In genomic region chr6:29319931-29320330, GRCh38 we compare ENCODE assay signal across 38 cellular contexts. TPM values are rescaled to one million over a fixed set of nuclear protein-coding genes. Genes with fewer than 3 reads are reported as not detected.
"Had no signal": no experiment of that assay in that cellular context is flagged by ENCODE, and none has a peak within 500 bp of the region (broad histone marks: within the 10 kb centered on the region; RNA-seq: fewer than 3 reads in every experiment).

No MANE protein-coding gene starts in this region.

- H3K27ac ChIP-seq: adrenal gland, body of pancreas, brain microvascular endothelial cell, breast epithelium, VCaP had no signal

- H3K36me3 ChIP-seq: adrenal gland, brain microvascular endothelial cell, breast epithelium had no signal

- H3K9me3 ChIP-seq: adrenal gland, body of pancreas, breast epithelium had no signal

- ATAC-seq: activated CD8-positive, alpha-beta T cell treated with anti-CD3 and anti-CD28 coated beads for 36 hours; activated naive CD4-positive, alpha-beta T cell treated with anti-CD3 and anti-CD28 coated beads, Interleukin-2, amount 50 U/mL, for 72 hours; activated T-cell treated with anti-CD3 and anti-CD28 coated beads, Interleukin-2, amount 50 U/mL, for 4 hours; activated T-cell treated with anti-CD3 and anti-CD28 coated beads, Interleukin-2, amount 50 U/mL, for 72 hours; activated T-helper 17 cell treated with anti-CD3 and anti-CD28 coated beads, Interleukin-2, amount 50 U/mL, for 72 hours; body of pancreas had no signal

- H3K27me3 ChIP-seq: adrenal gland, body of pancreas, brain microvascular endothelial cell, breast epithelium had no signal

- H3K4me3 ChIP-seq: adrenal gland, body of pancreas, breast epithelium had no signal

- H3K4me1 ChIP-seq: adrenal gland, body of pancreas, breast epithelium had no signal

- DNase-seq: activated B cell treated with CpG ODN at 0.5 μM for 24 hours; activated CD4-positive, alpha-beta memory T cell treated with anti-CD3 and anti-CD28 coated beads for 36 hours; activated CD4-positive, alpha-beta T cell treated with anti-CD3 and anti-CD28 coated beads for 4 hours; activated CD4-positive, alpha-beta T cell treated with anti-CD3 and anti-CD28 coated beads, Interleukin-2, amount 10 ng/mL, durations not matched to agents 24 days and 14 days; activated CD4-positive, alpha-beta T cell treated with anti-CD3 and anti-CD28 coated beads, Interleukin-2, amount 50 U/mL, for 1 hour; activated CD4-positive, alpha-beta T cell treated with anti-CD3 and anti-CD28 coated beads, Interleukin-2, amount 50 U/mL, for 4 hours; activated CD4-positive, CD25-positive, alpha-beta regulatory T cell treated with anti-CD3 and anti-CD28 coated beads, Interleukin-2, amount 50 U/mL, for 72 hours; activated CD8-positive, alpha-beta memory T cell treated with anti-CD3 and anti-CD28 coated beads, Interleukin-2, amount 50 U/mL, for 4 hours; activated CD8-positive, alpha-beta T cell treated with anti-CD3 and anti-CD28 coated beads for 36 hours; activated effector memory CD4-positive, alpha-beta T cell treated with anti-CD3 and anti-CD28 coated beads, Interleukin-2, amount 50 U/mL, for 16 hours; activated gamma-delta T cell treated with Interleukin-2 at 50 U/mL for 16 hours; activated naive CD4-positive, alpha-beta T cell; activated naive CD4-positive, alpha-beta T cell treated with anti-CD3 and anti-CD28 coated beads for 36 hours; activated naive CD4-positive, alpha-beta T cell treated with anti-CD3 and anti-CD28 coated beads, Interleukin-2, amount 50 U/mL, for 16 hours; activated naive CD8-positive, alpha-beta T cell treated with anti-CD3 and anti-CD28 coated beads for 36 hours; activated T-cell treated with anti-CD3 and anti-CD28 coated beads for 4 hours; activated T-cell treated with anti-CD3 and anti-CD28 coated beads, Interleukin-2, amount 50 U/mL, for 1 hour; activated T-cell treated with anti-CD3 and anti-CD28 coated beads, Interleukin-2, amount 50 U/mL, for 4 hours; activated T-cell treated with anti-CD3 and anti-CD28 coated beads, Interleukin-2, amount 50 U/mL, for 72 hours; adrenal gland; amniotic stem cell; aorta; body of pancreas; brain microvascular endothelial cell; central memory CD4-positive, alpha-beta T cell; T-helper 1 cell; T-helper 2 cell; T-helper 9 cell had no signal

- FAIRE-seq: astrocyte, TTC549 had no signal

RNA-seq across cellular contexts. Expression of gene OR14J1, which starts 18.4 kb away (rescaled TPM):
- total RNA-seq: activated B cell treated with CpG ODN at 0.5 μM for 24 hours; activated CD4-positive, alpha-beta memory T cell treated with anti-CD3 and anti-CD28 coated beads for 36 hours; activated CD4-positive, alpha-beta T cell treated with anti-CD3 and anti-CD28 coated beads, Interleukin-2, amount 10 ng/mL, durations not matched to agents 24 days and 14 days; activated CD8-positive, alpha-beta memory T cell treated with anti-CD3 and anti-CD28 coated beads for 36 hours; activated CD8-positive, alpha-beta T cell treated with anti-CD3 and anti-CD28 coated beads for 36 hours; activated naive CD4-positive, alpha-beta T cell treated with anti-CD3 and anti-CD28 coated beads for 36 hours; activated naive CD4-positive, alpha-beta T cell treated with anti-CD3 and anti-CD28 coated beads, Interleukin-2, amount 50 U/mL, for 72 hours; activated naive CD8-positive, alpha-beta T cell treated with anti-CD3 and anti-CD28 coated beads for 36 hours; activated T-cell treated with anti-CD3 and anti-CD28 coated beads, Interleukin-2, amount 50 U/mL, for 4 hours; activated T-cell treated with anti-CD3 and anti-CD28 coated beads, Interleukin-2, amount 50 U/mL, for 72 hours; activated T-helper 1 cell treated with anti-CD3 and anti-CD28 coated beads, Interleukin-12 subunit alpha, Interleukin-12 subunit beta, Interleukin-2, Interleukin-4 antibody, amounts not matched to agents 30 ng/mL and 10 ng/mL and 1 ng/mL, durations not matched to agents 14 hours and 24 hours and 36 hours; activated T-helper 17 cell treated with anti-CD3 and anti-CD28 coated beads, Interleukin-2, amount 50 U/mL, for 72 hours; adrenal gland; aorta; astrocyte; body of pancreas; breast epithelium; cardiac septum had no signal
- polyA plus RNA-seq: adrenal gland, aorta had no signal

RNA-seq across cellular contexts. Expression of gene OR5V1, which starts 48.7 kb away (rescaled TPM):
- total RNA-seq: activated B cell treated with CpG ODN at 0.5 μM for 24 hours; activated CD4-positive, alpha-beta memory T cell treated with anti-CD3 and anti-CD28 coated beads for 36 hours; activated CD4-positive, alpha-beta T cell treated with anti-CD3 and anti-CD28 coated beads, Interleukin-2, amount 10 ng/mL, durations not matched to agents 24 days and 14 days; activated CD8-positive, alpha-beta memory T cell treated with anti-CD3 and anti-CD28 coated beads for 36 hours; activated CD8-positive, alpha-beta T cell treated with anti-CD3 and anti-CD28 coated beads for 36 hours; activated naive CD4-positive, alpha-beta T cell treated with anti-CD3 and anti-CD28 coated beads for 36 hours; activated naive CD4-positive, alpha-beta T cell treated with anti-CD3 and anti-CD28 coated beads, Interleukin-2, amount 50 U/mL, for 72 hours; activated naive CD8-positive, alpha-beta T cell treated with anti-CD3 and anti-CD28 coated beads for 36 hours; activated T-cell treated with anti-CD3 and anti-CD28 coated beads, Interleukin-2, amount 50 U/mL, for 4 hours; activated T-cell treated with anti-CD3 and anti-CD28 coated beads, Interleukin-2, amount 50 U/mL, for 72 hours; activated T-helper 1 cell treated with anti-CD3 and anti-CD28 coated beads, Interleukin-12 subunit alpha, Interleukin-12 subunit beta, Interleukin-2, Interleukin-4 antibody, amounts not matched to agents 30 ng/mL and 10 ng/mL and 1 ng/mL, durations not matched to agents 14 hours and 24 hours and 36 hours; activated T-helper 17 cell treated with anti-CD3 and anti-CD28 coated beads, Interleukin-2, amount 50 U/mL, for 72 hours; adrenal gland; aorta; astrocyte; body of pancreas; breast epithelium; cardiac septum; cerebellum had no signal
- polyA plus RNA-seq: adrenal gland, aorta had no signal

RNA-seq across cellular contexts. Expression of gene OR12D3, which starts 55.2 kb away (rescaled TPM):
- total RNA-seq: activated B cell treated with CpG ODN at 0.5 μM for 24 hours; activated CD4-positive, alpha-beta memory T cell treated with anti-CD3 and anti-CD28 coated beads for 36 hours; activated CD4-positive, alpha-beta T cell treated with anti-CD3 and anti-CD28 coated beads, Interleukin-2, amount 10 ng/mL, durations not matched to agents 24 days and 14 days; activated CD8-positive, alpha-beta memory T cell treated with anti-CD3 and anti-CD28 coated beads for 36 hours; activated CD8-positive, alpha-beta T cell treated with anti-CD3 and anti-CD28 coated beads for 36 hours; activated naive CD4-positive, alpha-beta T cell treated with anti-CD3 and anti-CD28 coated beads for 36 hours; activated naive CD4-positive, alpha-beta T cell treated with anti-CD3 and anti-CD28 coated beads, Interleukin-2, amount 50 U/mL, for 72 hours; activated naive CD8-positive, alpha-beta T cell treated with anti-CD3 and anti-CD28 coated beads for 36 hours; activated T-cell treated with anti-CD3 and anti-CD28 coated beads, Interleukin-2, amount 50 U/mL, for 4 hours; activated T-cell treated with anti-CD3 and anti-CD28 coated beads, Interleukin-2, amount 50 U/mL, for 72 hours; activated T-helper 1 cell treated with anti-CD3 and anti-CD28 coated beads, Interleukin-12 subunit alpha, Interleukin-12 subunit beta, Interleukin-2, Interleukin-4 antibody, amounts not matched to agents 30 ng/mL and 10 ng/mL and 1 ng/mL, durations not matched to agents 14 hours and 24 hours and 36 hours; activated T-helper 17 cell treated with anti-CD3 and anti-CD28 coated beads, Interleukin-2, amount 50 U/mL, for 72 hours; adrenal gland; aorta; astrocyte; body of pancreas; breast epithelium; cardiac septum; cerebellum had no signal
- polyA plus RNA-seq: adrenal gland, aorta had no signal
